8 cellular contexts compared by ENCODE assay signal in genomic region chr17:49497147-49498036, GRCh38. TPM values are rescaled to one million over a fixed set of nuclear protein-coding genes. Genes with fewer than 3 reads are reported as not detected.
A peak's percentile ranks its signal among the peaks of the same experiment; 100 is the strongest.
DNase-seq lines count a peak whose midpoint lies in the region; ATAC-seq and TF ChIP-seq lines count a peak whose summit lies in the region.

No MANE protein-coding gene starts in this region.

- no peaks in the 10 kb centered on the region for H3K9me3 ChIP-seq in cardiac muscle cell (ENCODE audit: low read depth)

- peak overlapping the region; percentile 37 for H3K27ac Mint-ChIP-seq in progenitor cell of endocrine pancreas

- H3K36me3 Mint-ChIP-seq in progenitor cell of endocrine pancreas (ENCODE audit: insufficient read depth) = no peaks in the 10 kb centered on the region

- H3K9me3 Mint-ChIP-seq in progenitor cell of endocrine pancreas (ENCODE audit: low read depth) = no peaks in the 10 kb centered on the region

- H2AFZ ChIP-seq in ACC112 (ENCODE audit: low read length, unreplicated experiment) = no peak overlapping the region

- peak overlapping the region; percentile 62 for H3K4me3 Mint-ChIP-seq in progenitor cell of endocrine pancreas (ENCODE audit: low read depth)

- ATAC-seq in GM18868 (IDR thresholded peaks at IDR 0.05; ENCODE audit: unreplicated experiment) (no peak), HG03039 (IDR thresholded peaks at IDR 0.05; ENCODE audit: unreplicated experiment) (no peak)

- H3K79me2 ChIP-seq in ACC112 (ENCODE audit: control insufficient read depth, insufficient read depth, low read length, unreplicated experiment) = no peaks in the 10 kb centered on the region

- no peak for TF ChIP-seq EP300 in Ishikawa (IDR thresholded peaks at IDR 0.05; ENCODE audit: borderline replicate concordance)

- TF ChIP-seq CTCF in cardiac muscle cell (IDR thresholded peaks at IDR 0.05; ENCODE audit: low read depth, low read length) (no peak), progenitor cell of endocrine pancreas (IDR thresholded peaks at IDR 0.05; ENCODE audit: unreplicated experiment) (no peak)

- peaks cover 81% of the 10 kb centered on the region for H3K27me3 ChIP-seq in ACC112 (ENCODE audit: insufficient read depth, low read length)
- peaks cover 51% of the 10 kb centered on the region for H3K27me3 ChIP-seq in cardiac muscle cell

- H3K27me3 Mint-ChIP-seq in progenitor cell of endocrine pancreas = peaks cover 85% of the 10 kb centered on the region

- H3K4me3 ChIP-seq in ACC112 (ENCODE audit: low read depth, low read length) (peak overlapping the region; percentile 68), cardiac muscle cell (peak overlapping the region; percentile 43)

- no peak for TF ChIP-seq RAD21 in Ishikawa (IDR thresholded peaks at IDR 0.05; ENCODE audit: low read depth)

- H3K36me3 ChIP-seq in ACC112 (ENCODE audit: insufficient read depth, low read length) (no peaks in the 10 kb centered on the region), cardiac muscle cell (no peaks in the 10 kb centered on the region)

- H3K4me1 ChIP-seq in ACC112 (ENCODE audit: control insufficient read depth, insufficient read depth, low read length, unreplicated experiment) (no peaks in the 10 kb centered on the region), cardiac muscle cell (ENCODE audit: low read depth) (peaks cover 19% of the 10 kb centered on the region)

- peaks cover 6% of the 10 kb centered on the region for H3K4me1 Mint-ChIP-seq in progenitor cell of endocrine pancreas (ENCODE audit: low read depth)

- DNase-seq in activated T-cell treated with anti-CD3 and anti-CD28 coated beads, Interleukin-2, amount 50 U/mL, for 48 hours = peak; percentile 32 to 43
- DNase-seq in cardiac muscle cell (ENCODE audit: low read depth in 1 of 2, low spot score in 1 of 2) (peak in 1 of 2 donors; percentile 89), progenitor cell of endocrine pancreas (ENCODE audit: low spot score, unreplicated experiment) (peak; percentile 44), UCSD-AML1 (lab: John Stamatoyannopoulos, UW; ENCODE audit: unreplicated experiment) (no peak)

- H3K27ac ChIP-seq in ACC112 (ENCODE audit: low read depth, low read length) (no peak overlapping the region), cardiac muscle cell (no peak overlapping the region)

TF ChIP-seq in Ishikawa, 13 proteins besides CTCF, POLR2A, EP300 and RAD21:
- TF ChIP-seq FOXM1 (IDR thresholded peaks at IDR 0.05; ENCODE audit: borderline replicate concordance, low read depth) = no peak
- TF ChIP-seq CEBPB (IDR thresholded peaks at IDR 0.05) = no peak
- TF ChIP-seq TCF12 (IDR thresholded peaks at IDR 0.05; ENCODE audit: low read depth) = 0 out of 2 replicates have a peak, but pooled peaks have one; percentile 28
- TF ChIP-seq TEAD4 (IDR thresholded peaks at IDR 0.05) = peak; percentile 27; the same call in 1 of the 2 replicates
- no peak for TF ChIP-seq REST (IDR thresholded peaks at IDR 0.05; ENCODE audit: low read depth)
- peak; percentile 8; the same call in 1 of the 2 replicates for TF ChIP-seq EGR1 (IDR thresholded peaks at IDR 0.05)
- TF ChIP-seq CREB1 (IDR thresholded peaks at IDR 0.05; ENCODE audit: low read depth) = 0 out of 2 replicates have a peak, but pooled peaks have one; percentile 16
- peak; percentile 51; the same call in 1 of the 2 replicates for TF ChIP-seq YY1 (IDR thresholded peaks at IDR 0.05; ENCODE audit: low read depth)
- TF ChIP-seq TAF1 (IDR thresholded peaks at IDR 0.05; ENCODE audit: low read depth) = no peak
- no peak for TF ChIP-seq USF1 (IDR thresholded peaks at IDR 0.05)
- TF ChIP-seq MAX (IDR thresholded peaks at IDR 0.05) = peak; percentile 56
- TF ChIP-seq ZBTB7A (IDR thresholded peaks at IDR 0.05; ENCODE audit: low read depth) = peak; percentile 58; the same call in 1 of the 2 replicates
- TF ChIP-seq NFIC (IDR thresholded peaks at IDR 0.05) = peak; percentile 26; the same call in 1 of the 2 replicates

RNA-seq across cellular contexts. Expression of gene NGFR, which starts 2.3 kb away (rescaled TPM):
- total RNA-seq in cardiac muscle cell (16.5 and 31.3 TPM in 2 replicates), progenitor cell of endocrine pancreas (2.7 and 6.2 TPM in 2 replicates)
- polyA plus RNA-seq in cardiac muscle cell = 12.2 and 27.0 TPM in 2 replicates
